ENCODE assay signal across 8 cellular contexts in the genomic region with DNA sequence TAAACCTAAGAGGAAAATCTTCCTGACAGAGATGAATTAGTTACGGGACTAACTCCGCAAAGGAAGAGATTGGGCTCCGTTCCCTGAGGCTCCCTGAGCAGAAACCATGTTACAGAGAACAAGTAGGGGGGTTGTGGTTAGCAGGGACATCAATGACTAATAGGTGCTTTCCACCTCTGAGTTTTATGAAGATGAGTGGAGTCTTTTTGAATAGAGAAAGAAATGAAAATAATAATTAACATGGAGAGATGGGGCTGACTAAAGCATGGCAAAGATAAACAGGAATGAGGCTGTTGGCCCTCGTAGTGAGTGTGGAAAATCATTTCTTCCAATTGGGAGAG. TPM values are rescaled to one million over a fixed set of nuclear protein-coding genes. Genes with fewer than 3 reads are reported as not detected.
DNase-seq lines count a peak whose midpoint lies in the region; ATAC-seq and TF ChIP-seq lines count a peak whose summit lies in the region.

No MANE protein-coding gene starts in this region.

- H3K4me3 Mint-ChIP-seq in Calu3 (ENCODE audit: low read depth, unreplicated experiment), result peak overlapping the region; percentile 57

- intact Hi-C loops in Calu3 (cut with micrococcal nuclease; ENCODE audit: unreplicated experiment) (loop anchor here (5.0 kb wide), 3 partner anchors 36 to 76 kb away; no protein-coding TSS in a partner anchor), OCI-LY7 (cut with micrococcal nuclease; ENCODE audit: unreplicated experiment) (no loop called here)

- H2AFZ ChIP-seq in OCI-LY7 (ENCODE audit: low read length), result no peak overlapping the region

- no TSS peak for BruUV-seq in Calu3 (replicated peaks; lab: Mats Ljungman, UMichigan)
- no TSS peak for BruUV-seq in OCI-LY7 (replicated peaks; lab: Mats Ljungman, UMichigan)

- H3K4me1 Mint-ChIP-seq in Calu3 (ENCODE audit: low read depth, unreplicated experiment), result peaks cover 56% of the 10 kb centered on the region

- no peak overlapping the region for H3K4me2 ChIP-seq in OCI-LY7 (ENCODE audit: low read length)

- no peaks in the 10 kb centered on the region for H3K36me3 ChIP-seq in right atrium auricular region
- no peaks in the 10 kb centered on the region for H3K36me3 ChIP-seq in OCI-LY7 (ENCODE audit: insufficient read depth, low read length)

- peaks cover 11% of the 10 kb centered on the region for H3K36me3 Mint-ChIP-seq in Calu3 (ENCODE audit: insufficient read depth, unreplicated experiment)
- no peaks in the 10 kb centered on the region for H3K36me3 Mint-ChIP-seq in activated naive CD4-positive, alpha-beta T cell treated with anti-CD3 and anti-CD28 coated beads, Interleukin-2, amount 50 U/mL, for 72 hours

- CTCF ChIA-PET in Calu3 (lab: Charles Lee), result interaction anchor here (0.6 to 2.4 kb wide), 5 partner anchors 47 to 202 kb away, joined by 3 to 19 read pairs (median 4); a partner anchor contains a TSS
- CTCF ChIA-PET in OCI-LY7 (lab: Charles Lee; ENCODE audit: unreplicated experiment), result no interaction called here

- H3K27ac Mint-ChIP-seq in Calu3 (ENCODE audit: unreplicated experiment), result peak overlapping the region; percentile 98
- H3K27ac Mint-ChIP-seq in activated naive CD4-positive, alpha-beta T cell treated with anti-CD3 and anti-CD28 coated beads, Interleukin-2, amount 50 U/mL, for 72 hours, result peak overlapping the region; percentile 15 to 59

- peak; percentile 23 for DNase-seq in Calu3
- peak in 1 of 2 donors; percentile 30 for DNase-seq in activated naive CD4-positive, alpha-beta T cell treated with anti-CD3 and anti-CD28 coated beads, Interleukin-2, amount 50 U/mL, for 72 hours (ENCODE audit: low spot score in 2 of 2)
- peak; percentile 97 for DNase-seq in renal cortical epithelial cell (ENCODE audit: low read depth)
- no peak for DNase-seq in NCI-H146 treated with DMSO at 0.1 percent for 48 hours (lab: John Stamatoyannopoulos, UW; ENCODE audit: unreplicated experiment)
- DNase-seq in right atrium auricular region (ENCODE audit: low spot score), result no peak
- DNase-seq in OCI-LY7 (ENCODE audit: low spot score), result no peak

- peaks cover 0 to 4% of the 10 kb centered on the region in 2 donors for H3K4me1 ChIP-seq in right atrium auricular region
- H3K4me1 ChIP-seq in OCI-LY7 (ENCODE audit: insufficient read depth, low read length, poor library complexity, severe bottlenecking), result no peaks in the 10 kb centered on the region

- POLR2A ChIA-PET in OCI-LY7 (lab: Charles Lee), result interaction anchor here (0.8 to 1.5 kb wide), 4 partner anchors 15 to 63 kb away, joined by 3 to 6 read pairs (median 3); no protein-coding TSS in a partner anchor

- H3K9me3 ChIP-seq in right atrium auricular region (no peaks in the 10 kb centered on the region), OCI-LY7 (ENCODE audit: low read length) (no peaks in the 10 kb centered on the region)

- no peaks in the 10 kb centered on the region for H3K27me3 ChIP-seq in right atrium auricular region

- H3K79me2 ChIP-seq in OCI-LY7 (ENCODE audit: insufficient read depth, low read depth, low read length), result no peaks in the 10 kb centered on the region

- H3K4me3 ChIP-seq in right atrium auricular region (no peak overlapping the region), OCI-LY7 (ENCODE audit: low read depth, low read length, poor library complexity, severe bottlenecking) (no peak overlapping the region)

- ATAC-seq in GM19452 (IDR thresholded peaks at IDR 0.05; ENCODE audit: unreplicated experiment), result peak; percentile 89
- ATAC-seq in HG03442 (IDR thresholded peaks at IDR 0.05; ENCODE audit: unreplicated experiment), result peak; percentile 98
- peak; percentile 97 to 99 for ATAC-seq in activated naive CD4-positive, alpha-beta T cell treated with anti-CD3 and anti-CD28 coated beads, Interleukin-2, amount 50 U/mL, for 72 hours

- H3K9me2 ChIP-seq in OCI-LY7 (ENCODE audit: insufficient read depth, low read length), result no peaks in the 10 kb centered on the region

- TF ChIP-seq CTCF in Calu3 (IDR thresholded peaks at IDR 0.05; ENCODE audit: unreplicated experiment) (no peak), right atrium auricular region (IDR thresholded peaks at IDR 0.05) (no peak), OCI-LY7 (conservative IDR thresholded peaks at IDR 0.05; ENCODE audit: low read length) (no peak)

- H3K27ac ChIP-seq in right atrium auricular region (no peak overlapping the region), OCI-LY7 (ENCODE audit: low read depth, low read length, poor library complexity, severe bottlenecking) (no peak overlapping the region)

- H4K20me1 ChIP-seq in OCI-LY7 (ENCODE audit: insufficient read depth, low read length), result no peaks in the 10 kb centered on the region

- H3K27me3 Mint-ChIP-seq in Calu3 (ENCODE audit: unreplicated experiment), result no peaks in the 10 kb centered on the region

- H3K9me3 Mint-ChIP-seq in Calu3 (ENCODE audit: low read depth, unreplicated experiment), result peaks cover 2% of the 10 kb centered on the region
- H3K9me3 Mint-ChIP-seq in activated naive CD4-positive, alpha-beta T cell treated with anti-CD3 and anti-CD28 coated beads, Interleukin-2, amount 50 U/mL, for 72 hours, result no peaks in the 10 kb centered on the region

RNA-seq across cellular contexts. Expression of a gene that starts 47.5 kb away (rescaled TPM):
- total RNA-seq in Calu3 (2022), result 116 and 124 TPM in 2 replicates
- total RNA-seq in activated naive CD4-positive, alpha-beta T cell treated with anti-CD3 and anti-CD28 coated beads, Interleukin-2, amount 50 U/mL, for 72 hours, result 10 to 100 TPM; 65.4 to 82.1 TPM
- 580 and 632 TPM in 2 replicates for total RNA-seq in renal cortical epithelial cell
- 100 to 1,000 TPM; 166 to 286 TPM for total RNA-seq in right atrium auricular region
- total RNA-seq in OCI-LY7 (2014; rRNA removed; shearing (Covaris generic)), result 77.9 and 84.3 TPM in 2 replicates
- total RNA-seq in OCI-LY7 (2022), result 108 and 110 TPM in 2 replicates

Comparison
In these comparisons a context has a peak if more than half of its experiments do, and no peak if none do; other contexts are left out.
1. DNase-seq: peak in Calu3 (single experiment) and renal cortical epithelial cell (single experiment); none in NCI-H146 treated with DMSO at 0.1 percent for 48 hours (single experiment), right atrium auricular region (single experiment) and OCI-LY7 (single experiment).
2. Peak in every context shown above with its lines, with median percentiles within 50 percentile points of each other: ATAC-seq.